ENCODE assay signal across 25 cellular contexts in genomic region chr20:62174021-62174804, GRCh38. TPM values are rescaled to one million over a fixed set of nuclear protein-coding genes. Genes with fewer than 3 reads are reported as not detected.
"Had no signal": no experiment of that assay in that cellular context is flagged by ENCODE, and none has a peak within 500 bp of the region (broad histone marks: within the 10 kb centered on the region; RNA-seq: fewer than 3 reads in every experiment).

No MANE protein-coding gene starts in this region.

- H3K27me3 Mint-ChIP-seq: effector memory CD8-positive, alpha-beta T cell; naive B cell; natural killer cell treated with Interleukin-12 subunit alpha and Interleukin-12 subunit beta and Interleukin-15 and Interleukin-18, amount 100 ng/mL, for 72 hours; progenitor cell of endocrine pancreas; stimulated activated naive B cell treated with anti-CD40 and anti-IgM and Interleukin-4, amounts not matched to agents 10 μg/mL and 1 μg/mL and 100 μg/mL, for 72 hours; stimulated activated naive CD8-positive, alpha-beta T cell treated with anti-CD3 and anti-CD28 coated beads, Interleukin-15, Interleukin-2, amounts not matched to agents 100 ng/mL and 50 ng/mL, for 24 hours had no signal

- ATAC-seq: effector memory CD8-positive, alpha-beta T cell; gastrocnemius medialis; mucosa of descending colon; natural killer cell treated with Interleukin-12 subunit alpha and Interleukin-12 subunit beta and Interleukin-15 and Interleukin-18, amount 100 ng/mL, for 72 hours; stimulated activated naive B cell treated with anti-CD40 and anti-IgM and Interleukin-4, amounts not matched to agents 10 μg/mL and 1 μg/mL and 100 μg/mL, for 72 hours had no signal

- DNase-seq: cortex of kidney; effector memory CD8-positive, alpha-beta T cell; foreskin fibroblast; gastrocnemius medialis; head of caudate nucleus; mesenchymal stem cell; naive B cell; sigmoid colon; stimulated activated naive B cell treated with anti-CD40 and anti-IgM and Interleukin-4, amounts not matched to agents 10 μg/mL and 1 μg/mL and 100 μg/mL, for 72 hours; transverse colon had no signal

- H3K9me3 Mint-ChIP-seq: effector memory CD8-positive, alpha-beta T cell; mesothelial cell of epicardium; naive B cell; natural killer cell treated with Interleukin-12 subunit alpha and Interleukin-12 subunit beta and Interleukin-15 and Interleukin-18, amount 100 ng/mL, for 72 hours; neural crest cell; stimulated activated naive B cell treated with anti-CD40 and anti-IgM and Interleukin-4, amounts not matched to agents 10 μg/mL and 1 μg/mL and 100 μg/mL, for 72 hours; stimulated activated naive CD8-positive, alpha-beta T cell treated with anti-CD3 and anti-CD28 coated beads, Interleukin-15, Interleukin-2, amounts not matched to agents 100 ng/mL and 50 ng/mL, for 24 hours had no signal

- H3K27ac Mint-ChIP-seq: mesothelial cell of epicardium; natural killer cell treated with Interleukin-12 subunit alpha and Interleukin-12 subunit beta and Interleukin-15 and Interleukin-18, amount 100 ng/mL, for 72 hours; stimulated activated naive B cell treated with anti-CD40 and anti-IgM and Interleukin-4, amounts not matched to agents 10 μg/mL and 1 μg/mL and 100 μg/mL, for 72 hours; stimulated activated naive CD8-positive, alpha-beta T cell treated with anti-CD3 and anti-CD28 coated beads, Interleukin-15, Interleukin-2, amounts not matched to agents 100 ng/mL and 50 ng/mL, for 24 hours had no signal

- H3K4me3 Mint-ChIP-seq: mesothelial cell of epicardium; natural killer cell treated with Interleukin-12 subunit alpha and Interleukin-12 subunit beta and Interleukin-15 and Interleukin-18, amount 100 ng/mL, for 72 hours; neural crest cell; stimulated activated naive B cell treated with anti-CD40 and anti-IgM and Interleukin-4, amounts not matched to agents 10 μg/mL and 1 μg/mL and 100 μg/mL, for 72 hours; stimulated activated naive CD8-positive, alpha-beta T cell treated with anti-CD3 and anti-CD28 coated beads, Interleukin-15, Interleukin-2, amounts not matched to agents 100 ng/mL and 50 ng/mL, for 24 hours had no signal

- H3K9me3 ChIP-seq: gastrocnemius medialis, mucosa of descending colon, neutrophil, sigmoid colon, thoracic aorta, transverse colon, vagina had no signal

- H3K4me1 Mint-ChIP-seq: mesothelial cell of epicardium; naive B cell; neural crest cell; stimulated activated naive B cell treated with anti-CD40 and anti-IgM and Interleukin-4, amounts not matched to agents 10 μg/mL and 1 μg/mL and 100 μg/mL, for 72 hours had no signal

RNA-seq across cellular contexts. Expression of gene HRH3, which starts 45.9 kb away (rescaled TPM):
- total RNA-seq: dermis microvascular lymphatic vessel endothelial cell; esophagus mucosa; gastrocnemius medialis; glomerular endothelial cell; lower leg skin; lung microvascular endothelial cell; mesothelial cell of epicardium; natural killer cell treated with Interleukin-12 subunit alpha and Interleukin-12 subunit beta and Interleukin-15 and Interleukin-18, amount 100 ng/mL, for 72 hours; omental fat pad; sigmoid colon; thoracic aorta; transverse colon; vagina had no signal
